Comparison of ENCODE assay signal across 8 cellular contexts in the genomic region with DNA sequence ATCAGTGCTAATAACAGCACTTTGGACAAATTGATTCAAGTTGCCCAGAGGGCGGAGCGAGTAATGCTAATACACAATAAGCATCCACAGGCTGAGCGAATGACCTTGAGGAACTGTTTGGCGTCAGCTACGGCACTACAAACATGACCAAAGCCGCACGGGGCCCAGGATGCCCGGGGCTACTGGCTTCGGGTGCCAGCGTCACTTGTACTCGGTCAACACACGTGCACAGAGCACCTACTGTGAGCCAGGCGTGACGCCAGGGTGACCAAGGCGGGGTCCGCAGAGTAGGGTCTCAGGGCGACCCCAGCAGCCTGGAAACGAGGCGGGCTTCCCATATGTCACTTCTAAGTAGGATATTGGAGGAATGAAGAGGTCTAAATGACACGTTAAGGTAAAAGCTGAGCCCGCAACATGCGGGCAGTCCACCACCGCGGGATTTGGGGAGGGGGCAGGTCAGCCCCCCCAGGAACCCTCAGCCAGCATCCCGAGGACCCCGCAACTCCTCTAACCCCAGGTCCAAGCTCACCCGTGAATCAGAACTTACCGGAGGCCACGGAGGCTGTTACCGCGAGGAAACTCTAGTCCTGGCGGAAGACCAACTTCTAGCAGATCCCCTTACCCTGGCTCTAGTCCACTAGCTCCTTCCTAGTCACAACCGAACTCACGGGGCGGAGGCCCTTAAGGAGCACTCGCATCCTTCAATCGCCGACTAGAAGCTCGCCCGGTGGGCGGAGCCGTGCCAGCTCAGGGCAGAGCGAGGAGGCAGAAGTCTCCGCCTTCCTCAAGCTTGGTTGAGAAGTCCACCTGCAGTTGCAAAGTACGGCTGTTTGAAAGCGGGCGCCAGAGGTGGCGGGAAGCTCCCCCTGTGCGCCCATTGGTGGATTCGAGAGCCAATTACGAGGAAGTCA. TPM values are rescaled to one million over a fixed set of nuclear protein-coding genes. Genes with fewer than 3 reads are reported as not detected.
DNase-seq lines count a peak whose midpoint lies in the region; ATAC-seq and TF ChIP-seq lines count a peak whose summit lies in the region.

A gene with protein sequence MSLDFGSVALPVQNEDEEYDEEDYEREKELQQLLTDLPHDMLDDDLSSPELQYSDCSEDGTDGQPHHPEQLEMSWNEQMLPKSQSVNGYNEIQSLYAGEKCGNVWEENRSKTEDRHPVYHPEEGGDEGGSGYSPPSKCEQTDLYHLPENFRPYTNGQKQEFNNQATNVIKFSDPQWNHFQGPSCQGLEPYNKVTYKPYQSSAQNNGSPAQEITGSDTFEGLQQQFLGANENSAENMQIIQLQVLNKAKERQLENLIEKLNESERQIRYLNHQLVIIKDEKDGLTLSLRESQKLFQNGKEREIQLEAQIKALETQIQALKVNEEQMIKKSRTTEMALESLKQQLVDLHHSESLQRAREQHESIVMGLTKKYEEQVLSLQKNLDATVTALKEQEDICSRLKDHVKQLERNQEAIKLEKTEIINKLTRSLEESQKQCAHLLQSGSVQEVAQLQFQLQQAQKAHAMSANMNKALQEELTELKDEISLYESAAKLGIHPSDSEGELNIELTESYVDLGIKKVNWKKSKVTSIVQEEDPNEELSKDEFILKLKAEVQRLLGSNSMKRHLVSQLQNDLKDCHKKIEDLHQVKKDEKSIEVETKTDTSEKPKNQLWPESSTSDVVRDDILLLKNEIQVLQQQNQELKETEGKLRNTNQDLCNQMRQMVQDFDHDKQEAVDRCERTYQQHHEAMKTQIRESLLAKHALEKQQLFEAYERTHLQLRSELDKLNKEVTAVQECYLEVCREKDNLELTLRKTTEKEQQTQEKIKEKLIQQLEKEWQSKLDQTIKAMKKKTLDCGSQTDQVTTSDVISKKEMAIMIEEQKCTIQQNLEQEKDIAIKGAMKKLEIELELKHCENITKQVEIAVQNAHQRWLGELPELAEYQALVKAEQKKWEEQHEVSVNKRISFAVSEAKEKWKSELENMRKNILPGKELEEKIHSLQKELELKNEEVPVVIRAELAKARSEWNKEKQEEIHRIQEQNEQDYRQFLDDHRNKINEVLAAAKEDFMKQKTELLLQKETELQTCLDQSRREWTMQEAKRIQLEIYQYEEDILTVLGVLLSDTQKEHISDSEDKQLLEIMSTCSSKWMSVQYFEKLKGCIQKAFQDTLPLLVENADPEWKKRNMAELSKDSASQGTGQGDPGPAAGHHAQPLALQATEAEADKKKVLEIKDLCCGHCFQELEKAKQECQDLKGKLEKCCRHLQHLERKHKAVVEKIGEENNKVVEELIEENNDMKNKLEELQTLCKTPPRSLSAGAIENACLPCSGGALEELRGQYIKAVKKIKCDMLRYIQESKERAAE (N-terminal part only) (minus strand): TSS at position 656 of the 911 bp plus-strand sequence. CDS start 5,420 bp downstream, outside the sequence.

- TF ChIP-seq POLR2A in GM15510 (IDR thresholded peaks at IDR 0.05; ENCODE audit: borderline replicate concordance, extremely low read depth, insufficient read length) (peak; percentile 46), adrenal gland (IDR thresholded peaks at IDR 0.05) (peak in 1 of 2 donors; percentile 88)

- peak within 1 kb of the TSS; percentile 10 to 78 (median 50) for H3K4me3 ChIP-seq in adrenal gland
- peak within 1 kb of the TSS; percentile 56 to 84 (median 70) for H3K4me3 ChIP-seq in heart right ventricle
- H3K4me3 ChIP-seq in upper lobe of right lung, result peak within 1 kb of the TSS; percentile 96

- DNase-seq in NCI-H146 treated with DMSO at 0.1 percent for 48 hours (lab: John Stamatoyannopoulos, UW; ENCODE audit: unreplicated experiment), result peak; percentile 94
- DNase-seq in T-helper 1 cell, result peak; percentile 95 to 100 (median 97)
- DNase-seq in adrenal gland, result peak; percentile 98 to 99 (median 99)
- peak; percentile 95 to 97 for DNase-seq in heart right ventricle
- DNase-seq in posterior cingulate gyrus, result peak; percentile 87 to 99 (median 96)
- DNase-seq in upper lobe of right lung, result peak; percentile 98

- H3K9me3 ChIP-seq in adrenal gland (replicated peaks in 1 of 3) (no peaks in the 10 kb centered on the region), heart right ventricle (no peaks in the 10 kb centered on the region), upper lobe of right lung (no peaks in the 10 kb centered on the region)

- H3K27ac ChIP-seq in adrenal gland (peak within 1 kb of the TSS in 2 of 5 donors; percentile 29 to 48), heart right ventricle (peak within 1 kb of the TSS in 2 of 10 donors; percentile 36 to 81), upper lobe of right lung (peak within 1 kb of the TSS; percentile 65)

- ATAC-seq in HG02884 (IDR thresholded peaks at IDR 0.05; ENCODE audit: unreplicated experiment), result peak; percentile 98
- peak; percentile 97 to 99 (median 98) for ATAC-seq in heart right ventricle
- ATAC-seq in upper lobe of right lung, result peak; percentile 100

- 0 to 1% (median 1%) methylated on average over 17 to 51 of the region's 51 CpGs for WGBS in adrenal gland, 4 donors
- 1% methylated on average over 51 of the region's 51 CpGs for WGBS in heart right ventricle, 2 donors

- H3K27me3 ChIP-seq in adrenal gland (no peaks in the 10 kb centered on the region), heart right ventricle (no peaks in the 10 kb centered on the region), upper lobe of right lung (no peaks in the 10 kb centered on the region)

- H3K4me1 ChIP-seq in adrenal gland (replicated peaks in 1 of 2) (peaks cover 0 to 4% of the 10 kb centered on the region in 2 donors), heart right ventricle (peaks cover 0 to 28% (median 19%) of the 10 kb centered on the region in 9 donors), upper lobe of right lung (peaks cover 7% of the 10 kb centered on the region)

- intact Hi-C loops in adrenal gland (cut with DNase I) (no loop called here), heart right ventricle (cut with DNase I) (no loop called here), posterior cingulate gyrus (cut with DNase I) (no loop called here), upper lobe of right lung (cut with DNase I) (no loop called here)

- TF ChIP-seq CTCF in adrenal gland (IDR thresholded peaks at IDR 0.05) (no peak), heart right ventricle (IDR thresholded peaks at IDR 0.05) (no peak), upper lobe of right lung (IDR thresholded peaks at IDR 0.05) (no peak)

- no peaks in the 10 kb centered on the region for H3K36me3 ChIP-seq in adrenal gland (replicated peaks in 1 of 2)
- H3K36me3 ChIP-seq in heart right ventricle, result no peaks in the 10 kb centered on the region
- no peaks in the 10 kb centered on the region for H3K36me3 ChIP-seq in upper lobe of right lung

RNA-seq across cellular contexts. Expression of the gene that starts here (rescaled TPM):
- total RNA-seq in adrenal gland, result 10 to 100 TPM in 1 of 8 donors, 1 to 10 TPM in 7; 1.5 to 14.4 (median 3.7) TPM
- polyA plus RNA-seq in adrenal gland, result 1 to 10 TPM; 1.2 to 1.9 (median 1.6) TPM
- 1 to 10 TPM in 5 of 10 donors, under 1 TPM in 5; 0.51 to 1.8 (median 1.1) TPM for total RNA-seq in heart right ventricle
- 1 to 10 TPM in 1 of 2 donors, under 1 TPM in 1; 0.87 to 1.3 TPM for polyA plus RNA-seq in heart right ventricle
- total RNA-seq in upper lobe of right lung, result 4.2 TPM
